ENCODE assay signal across 8 cellular contexts in the genomic region with DNA sequence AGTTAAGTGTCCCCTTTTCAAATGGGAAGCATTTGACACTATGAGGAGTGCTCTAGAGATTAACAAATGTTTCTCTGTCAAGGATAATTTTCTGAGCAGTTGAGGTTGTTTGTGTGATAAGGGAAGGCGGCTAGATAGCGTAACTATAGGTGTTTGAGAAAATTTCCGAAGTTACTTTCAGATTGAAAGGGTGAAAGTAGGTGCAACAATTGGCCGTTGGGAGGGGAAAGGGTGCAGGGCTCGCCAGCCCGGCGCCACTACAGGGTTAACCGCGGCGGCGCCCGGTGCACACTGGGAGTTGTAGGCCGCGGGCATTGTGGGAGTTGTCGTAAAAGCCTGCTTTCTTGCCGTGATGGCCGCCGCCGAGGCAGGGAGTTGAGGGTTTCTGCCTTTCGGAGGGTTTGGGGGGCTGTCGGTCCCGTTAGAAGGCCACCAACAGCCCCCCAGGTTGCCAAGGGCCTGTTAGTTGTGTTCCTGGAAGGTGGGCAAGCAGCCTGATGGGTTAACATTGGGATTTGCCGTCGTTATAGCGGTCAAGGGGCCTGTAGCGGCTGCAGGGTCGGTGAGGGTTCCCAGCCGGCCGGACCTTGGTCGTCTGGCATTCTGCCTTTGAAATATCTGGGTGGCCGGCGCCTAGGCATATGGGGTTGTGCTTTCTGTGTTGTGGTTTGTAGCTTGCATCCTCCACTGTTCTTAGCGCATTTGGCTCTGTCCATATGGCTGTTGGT. TPM values are rescaled to one million over a fixed set of nuclear protein-coding genes. Genes with fewer than 3 reads are reported as not detected.
DNase-seq lines count a peak whose midpoint lies in the region; ATAC-seq and TF ChIP-seq lines count a peak whose summit lies in the region.

No MANE protein-coding gene starts in this region.

- ATAC-seq in CD4-positive, CD25-positive, alpha-beta regulatory T cell (ENCODE audit: low read depth in 2 of 2): peak; percentile 100
- peak; percentile 99 for ATAC-seq in GM19395 (IDR thresholded peaks at IDR 0.05; ENCODE audit: unreplicated experiment)
- peak; percentile 96 for ATAC-seq in HG03558 (IDR thresholded peaks at IDR 0.05; ENCODE audit: extremely low read depth, unreplicated experiment)

- peaks cover 6% of the 10 kb centered on the region for H3K27me3 ChIP-seq in CD4-positive, CD25-positive, alpha-beta regulatory T cell (ENCODE audit: control insufficient read depth, insufficient read depth, low read length)
- H3K27me3 ChIP-seq in duodenal mucosa (ENCODE audit: control insufficient read depth in 1 of 2, insufficient read depth in 2 of 2, low read length in 2 of 2): peaks cover 7 to 12% of the 10 kb centered on the region in 2 donors

- peak; percentile 77 to 94 (median 86) for DNase-seq in CD4-positive, CD25-positive, alpha-beta regulatory T cell
- peak; percentile 74 for DNase-seq in NCI-H774 (lab: John Stamatoyannopoulos, UW)
- DNase-seq in activated CD4-positive, alpha-beta memory T cell treated with anti-CD3 and anti-CD28 coated beads for 36 hours: peak; percentile 93
- DNase-seq in lower leg skin (ENCODE audit: low spot score in 2 of 2): peak; percentile 81 to 96
- peak; percentile 80 to 84 for DNase-seq in stimulated activated CD4-positive, alpha-beta T cell treated with anti-CD3 and anti-CD28 coated beads, Interleukin-4, amount 100 ng/mL, for 4 hours

- H3K36me3 Mint-ChIP-seq in CD4-positive, CD25-positive, alpha-beta regulatory T cell: no peaks in the 10 kb centered on the region
- peaks cover 3% of the 10 kb centered on the region for H3K36me3 Mint-ChIP-seq in activated CD4-positive, alpha-beta memory T cell treated with anti-CD3 and anti-CD28 coated beads for 36 hours

- peak overlapping the region; percentile 94 for H3K4me3 ChIP-seq in CD4-positive, CD25-positive, alpha-beta regulatory T cell (ENCODE audit: low read depth, low read length)
- H3K4me3 ChIP-seq in duodenal mucosa (ENCODE audit: low read depth in 1 of 2, low read length in 2 of 2) (peak overlapping the region; percentile 79 to 100), lower leg skin (ENCODE audit: low read depth, poor library complexity, severe bottlenecking) (peak overlapping the region; percentile 95)

- POLR2A ChIA-PET in activated CD4-positive, alpha-beta memory T cell treated with anti-CD3 and anti-CD28 coated beads for 36 hours (lab: Charles Lee): interaction anchor here (0.7 kb wide), 1 partner anchor 36 kb away, joined by 3 read pairs; a partner anchor contains a TSS

- H3K4me1 ChIP-seq in CD4-positive, CD25-positive, alpha-beta regulatory T cell (ENCODE audit: control insufficient read depth, insufficient read depth, low read length, poor library complexity, severe bottlenecking): peaks cover 14% of the 10 kb centered on the region
- peaks cover 7 to 11% of the 10 kb centered on the region in 2 donors for H3K4me1 ChIP-seq in duodenal mucosa (ENCODE audit: control insufficient read depth in 1 of 2, insufficient read depth in 2 of 2, low read length in 2 of 2)

- peak overlapping the region; percentile 84 to 96 (median 95) for H3K4me3 Mint-ChIP-seq in CD4-positive, CD25-positive, alpha-beta regulatory T cell
- H3K4me3 Mint-ChIP-seq in activated CD4-positive, alpha-beta memory T cell treated with anti-CD3 and anti-CD28 coated beads for 36 hours: peak overlapping the region; percentile 97

- no peak for TF ChIP-seq CTCF in lower leg skin (IDR thresholded peaks at IDR 0.05)

- WGBS in lower leg skin, 2 donors: 0% methylated on average over 33 of the region's 33 CpGs

- H3K27ac Mint-ChIP-seq in CD4-positive, CD25-positive, alpha-beta regulatory T cell: peak overlapping the region; percentile 88 to 93 (median 88)
- peak overlapping the region; percentile 75 for H3K27ac Mint-ChIP-seq in activated CD4-positive, alpha-beta memory T cell treated with anti-CD3 and anti-CD28 coated beads for 36 hours

- H3K9ac ChIP-seq in duodenal mucosa (ENCODE audit: low read depth in 1 of 2, low read length in 2 of 2): peak overlapping the region; percentile 72 to 84

- peaks cover 5 to 28% (median 15%) of the 10 kb centered on the region in 4 donors for H3K4me1 Mint-ChIP-seq in CD4-positive, CD25-positive, alpha-beta regulatory T cell
- H3K4me1 Mint-ChIP-seq in activated CD4-positive, alpha-beta memory T cell treated with anti-CD3 and anti-CD28 coated beads for 36 hours (ENCODE audit: low read depth): peaks cover 24% of the 10 kb centered on the region

- peaks cover 29% of the 10 kb centered on the region for H3K27me3 Mint-ChIP-seq in CD4-positive, CD25-positive, alpha-beta regulatory T cell
- H3K27me3 Mint-ChIP-seq in activated CD4-positive, alpha-beta memory T cell treated with anti-CD3 and anti-CD28 coated beads for 36 hours: peaks cover 11% of the 10 kb centered on the region

- peak overlapping the region; percentile 56 for H3K27ac ChIP-seq in CD4-positive, CD25-positive, alpha-beta regulatory T cell (ENCODE audit: insufficient read depth, low read length, poor library complexity, severe bottlenecking)
- H3K27ac ChIP-seq in duodenal mucosa (ENCODE audit: low read depth, low read length): no peak overlapping the region

- no peak for TF ChIP-seq POLR2A in lower leg skin (IDR thresholded peaks at IDR 0.05)

- CTCF ChIA-PET in activated CD4-positive, alpha-beta memory T cell treated with anti-CD3 and anti-CD28 coated beads for 36 hours (lab: Charles Lee): interaction anchor here (0.8 kb wide), 1 partner anchor 37 kb away, joined by 3 read pairs; no protein-coding TSS in a partner anchor

- H3K36me3 ChIP-seq in CD4-positive, CD25-positive, alpha-beta regulatory T cell (ENCODE audit: control insufficient read depth, insufficient read depth, low read length): no peaks in the 10 kb centered on the region
- H3K36me3 ChIP-seq in duodenal mucosa (ENCODE audit: control insufficient read depth in 1 of 2, insufficient read depth in 2 of 2, low read length in 2 of 2): no peaks in the 10 kb centered on the region

- H3K9me3 Mint-ChIP-seq in CD4-positive, CD25-positive, alpha-beta regulatory T cell: peaks cover 0 to 6% (median 0%) of the 10 kb centered on the region in 7 donors
- peaks cover 4% of the 10 kb centered on the region for H3K9me3 Mint-ChIP-seq in activated CD4-positive, alpha-beta memory T cell treated with anti-CD3 and anti-CD28 coated beads for 36 hours

- intact Hi-C loops in activated CD4-positive, alpha-beta memory T cell treated with anti-CD3 and anti-CD28 coated beads for 36 hours (cut with micrococcal nuclease): loop anchor here (1.0 to 10.0 kb wide), 6 partner anchors 36 to 421 kb away; a partner anchor contains a TSS
- intact Hi-C loops in lower leg skin (cut with DNase I; ENCODE audit: low total_unique reads): no loop called here

- no peaks in the 10 kb centered on the region for H3K9me3 ChIP-seq in CD4-positive, CD25-positive, alpha-beta regulatory T cell (ENCODE audit: control insufficient read depth in 2 of 2, low read length in 2 of 2)
- no peaks in the 10 kb centered on the region for H3K9me3 ChIP-seq in duodenal mucosa (ENCODE audit: control insufficient read depth in 1 of 2, low read length in 2 of 2)

RNA-seq across cellular contexts. Expression of a gene that starts 36.5 kb away (rescaled TPM):
- total RNA-seq in CD4-positive, CD25-positive, alpha-beta regulatory T cell: 17.5 TPM
- polyA plus RNA-seq in CD4-positive, CD25-positive, alpha-beta regulatory T cell: 10 to 100 TPM; 18.7 to 23.1 (median 22.1) TPM
- 10 to 100 TPM; 32.8 to 35.3 TPM for total RNA-seq in activated CD4-positive, alpha-beta memory T cell treated with anti-CD3 and anti-CD28 coated beads for 36 hours
- total RNA-seq in lower leg skin: 10 to 100 TPM; 32.0 to 69.7 (median 46.6) TPM
